24 cellular contexts compared by ENCODE assay signal in genomic region chr5:98965226-98965625, GRCh38.
"Had no signal": no experiment of that assay in that cellular context is flagged by ENCODE, and none has a peak within 500 bp of the region (broad histone marks: within the 10 kb centered on the region; RNA-seq: fewer than 3 reads in every experiment).

No MANE protein-coding gene starts in this region.

- H3K27me3 Mint-ChIP-seq: dendritic cell treated with granulocyte-macrophage colony-stimulating factor and Interleukin-4, amounts not matched to agents 40 ng/mL and 50 ng/mL, for 4 days; effector memory CD8-positive, alpha-beta T cell; naive B cell had no signal

- H3K36me3 Mint-ChIP-seq: naive B cell had no signal

- H3K27ac Mint-ChIP-seq: dendritic cell treated with granulocyte-macrophage colony-stimulating factor and Interleukin-4, amounts not matched to agents 40 ng/mL and 50 ng/mL, for 4 days; mesothelial cell of epicardium had no signal

- H3K9me3 Mint-ChIP-seq: dendritic cell treated with granulocyte-macrophage colony-stimulating factor and Interleukin-4, amounts not matched to agents 40 ng/mL and 50 ng/mL, for 4 days; effector memory CD8-positive, alpha-beta T cell had no signal

- H3K79me2 ChIP-seq: hepatocyte had no signal

- H3K9me3 ChIP-seq: colonic mucosa, gastrocnemius medialis, lower lobe of right lung, mucosa of descending colon had no signal

- H2AFZ ChIP-seq: hepatocyte had no signal

- DNase-seq: colonic mucosa; cortex of kidney; effector CD8-positive, alpha-beta T cell; effector memory CD8-positive, alpha-beta T cell; foreskin keratinocyte; gastrocnemius medialis; glutamatergic neuron; heart left ventricle; hypothalamus; left cardiac atrium; left lung; left ventricle myocardium superior; lower lobe of right lung; mesenchymal stem cell; mucosa of descending colon; naive B cell; naive thymus-derived CD8-positive, alpha-beta T cell had no signal

- H3K27ac ChIP-seq: colonic mucosa, esophagus muscularis mucosa, foreskin keratinocyte, gastrocnemius medialis, heart left ventricle, hepatocyte, left lung, lower lobe of right lung had no signal

- H3K4me3 ChIP-seq: colonic mucosa, esophagus muscularis mucosa, gastrocnemius medialis, heart left ventricle, hepatocyte, left lung, lower lobe of right lung, mucosa of descending colon had no signal

- FAIRE-seq: endothelial cell of umbilical vein, islet of Langerhans, keratinocyte had no signal

- H3K4me1 Mint-ChIP-seq: mesothelial cell of epicardium; naive thymus-derived CD8-positive, alpha-beta T cell had no signal

- ATAC-seq: effector memory CD8-positive, alpha-beta T cell; foreskin keratinocyte; gastrocnemius medialis; heart left ventricle; left cardiac atrium; left lung; left ventricle myocardium superior; lower lobe of right lung; mucosa of descending colon; naive thymus-derived CD8-positive, alpha-beta T cell had no signal

- H3K27me3 ChIP-seq: colonic mucosa, esophagus muscularis mucosa, foreskin keratinocyte, gastrocnemius medialis, heart left ventricle, hepatocyte, left lung had no signal

- H3K4me2 ChIP-seq: hepatocyte had no signal

- H3K36me3 ChIP-seq: colonic mucosa, esophagus muscularis mucosa, gastrocnemius medialis, heart left ventricle, left lung, lower lobe of right lung had no signal

- H3K4me3 Mint-ChIP-seq: dendritic cell treated with granulocyte-macrophage colony-stimulating factor and Interleukin-4, amounts not matched to agents 40 ng/mL and 50 ng/mL, for 4 days; effector memory CD8-positive, alpha-beta T cell; mesothelial cell of epicardium; naive B cell; naive thymus-derived CD8-positive, alpha-beta T cell had no signal

- H3K4me1 ChIP-seq: colonic mucosa, esophagus muscularis mucosa, foreskin keratinocyte, gastrocnemius medialis, heart left ventricle, left lung, lower lobe of right lung had no signal
